ENCODE assay signal across 26 cellular contexts in genomic region chr20:51600016-51600420, GRCh38.
"Had no signal": no experiment of that assay in that cellular context is flagged by ENCODE, and none has a peak within 500 bp of the region (broad histone marks: within the 10 kb centered on the region; RNA-seq: fewer than 3 reads in every experiment).

No MANE protein-coding gene starts in this region.

- H3K4me3 Mint-ChIP-seq: naive thymus-derived CD4-positive, alpha-beta T cell; T-helper 1 cell treated with Interleukin-12 subunit alpha and Interleukin-12 subunit beta and Interleukin-4 antibody, amounts not matched to agents 30 μg/mL and 1 μg/mL, for 36 hours had no signal

- H3K4me3 ChIP-seq: body of pancreas, coronary artery, heart left ventricle, lung, mucosa of descending colon, skin epidermis, thoracic aorta had no signal

- H3K27me3 Mint-ChIP-seq: progenitor cell of endocrine pancreas had no signal

- H3K27ac Mint-ChIP-seq: activated naive CD4-positive, alpha-beta T cell treated with anti-CD3 and anti-CD28 coated beads, Interleukin-2, amount 50 U/mL, for 72 hours; naive thymus-derived CD4-positive, alpha-beta T cell; progenitor cell of endocrine pancreas; T-helper 1 cell treated with Interleukin-12 subunit alpha and Interleukin-12 subunit beta and Interleukin-4 antibody, amounts not matched to agents 30 μg/mL and 1 μg/mL, for 36 hours had no signal

- DNase-seq: activated CD4-positive, alpha-beta T cell treated with anti-CD3 and anti-CD28 coated beads, Interleukin-2, amount 50 U/mL, for 48 hours; activated CD8-positive, alpha-beta memory T cell treated with anti-CD3 and anti-CD28 coated beads, Interleukin-2, amount 50 U/mL, for 4 hours; activated gamma-delta T cell; activated T-cell treated with anti-CD3 and anti-CD28 coated beads, Interleukin-2, amount 50 U/mL, for 48 hours; amygdala; body of pancreas; central memory CD4-positive, alpha-beta T cell; effector memory CD4-positive, alpha-beta T cell; heart left ventricle; left cardiac atrium; mucosa of descending colon; naive thymus-derived CD4-positive, alpha-beta T cell; occipital lobe; right cardiac atrium; SIG-M5; stimulated activated CD4-positive, alpha-beta T cell treated with anti-CD3 and anti-CD28 coated beads, Interleukin-4, amount 100 ng/mL, for 24 hours; stimulated activated naive CD4-positive, alpha-beta T cell treated with Interleukin-2 at 50 U/mL for 16 hours had no signal

- H3K27ac ChIP-seq: body of pancreas, coronary artery, epithelial cell of prostate, heart left ventricle, thoracic aorta had no signal

- ATAC-seq: activated CD4-positive, CD25-positive, alpha-beta regulatory T cell treated with anti-CD3 and anti-CD28 coated beads, Interleukin-2, amount 50 U/mL, for 24 hours; activated naive CD4-positive, alpha-beta T cell treated with anti-CD3 and anti-CD28 coated beads, Interleukin-2, amount 50 U/mL, for 72 hours; body of pancreas; heart left ventricle; left cardiac atrium; mucosa of descending colon; naive thymus-derived CD4-positive, alpha-beta T cell had no signal

- H3K27me3 ChIP-seq: body of pancreas, heart left ventricle had no signal

- H3K4me1 ChIP-seq: body of pancreas had no signal

- H3K9me3 Mint-ChIP-seq: activated naive CD4-positive, alpha-beta T cell treated with anti-CD3 and anti-CD28 coated beads, Interleukin-2, amount 50 U/mL, for 72 hours; naive thymus-derived CD4-positive, alpha-beta T cell; T-helper 1 cell treated with Interleukin-12 subunit alpha and Interleukin-12 subunit beta and Interleukin-4 antibody, amounts not matched to agents 30 μg/mL and 1 μg/mL, for 36 hours had no signal

- H3K9me3 ChIP-seq: body of pancreas, heart left ventricle, mucosa of descending colon, thoracic aorta had no signal

- H3K36me3 Mint-ChIP-seq: activated naive CD4-positive, alpha-beta T cell treated with anti-CD3 and anti-CD28 coated beads, Interleukin-2, amount 50 U/mL, for 72 hours; naive thymus-derived CD4-positive, alpha-beta T cell had no signal
